Comparison of ENCODE assay signal across 21 cellular contexts in genomic region chr7:111919164-111919563, GRCh38.
"Had no signal": no experiment of that assay in that cellular context is flagged by ENCODE, and none has a peak within 500 bp of the region (broad histone marks: within the 10 kb centered on the region; RNA-seq: fewer than 3 reads in every experiment).

No MANE protein-coding gene starts in this region.

- H2AFZ ChIP-seq: neural progenitor cell had no signal

- H3K27ac Mint-ChIP-seq: memory B cell; mesothelial cell of epicardium; naive B cell; natural killer cell treated with Interleukin-12 subunit alpha and Interleukin-12 subunit beta and Interleukin-15 and Interleukin-18, amount 100 ng/mL, for 72 hours; neural progenitor cell; stimulated activated naive B cell treated with anti-CD40 and anti-IgM and Interleukin-4, amounts not matched to agents 10 μg/mL and 1 μg/mL and 100 μg/mL, for 72 hours; stimulated activated naive CD8-positive, alpha-beta T cell treated with anti-CD3 and anti-CD28 coated beads, Interleukin-15, Interleukin-2, amounts not matched to agents 100 ng/mL and 50 ng/mL, for 24 hours had no signal

- H3K27me3 ChIP-seq: dorsolateral prefrontal cortex, neural progenitor cell, tibial nerve, upper lobe of left lung, uterus had no signal

- H3K4me3 ChIP-seq: lower lobe of right lung, mucosa of descending colon, neural progenitor cell, psoas muscle, skin epidermis, thoracic aorta, tibial nerve, upper lobe of left lung, uterus had no signal

- H3K27ac ChIP-seq: dorsolateral prefrontal cortex, lower lobe of right lung, neural progenitor cell, psoas muscle, skin epidermis, thoracic aorta, tibial nerve, uterus had no signal

- H3K4me1 ChIP-seq: lower lobe of right lung, neural progenitor cell, psoas muscle, tibial nerve, upper lobe of left lung, uterus had no signal

- H3K36me3 ChIP-seq: thoracic aorta, uterus had no signal

- DNase-seq: dorsolateral prefrontal cortex; effector CD4-positive, alpha-beta T cell; left ventricle myocardium superior; lower lobe of right lung; mucosa of descending colon; naive B cell; psoas muscle; right cardiac atrium; stimulated activated CD4-positive, alpha-beta T cell treated with anti-CD3 and anti-CD28 coated beads, Interleukin-15, amount 100 ng/mL, for 24 hours; stimulated activated CD4-positive, alpha-beta T cell treated with anti-CD3 and anti-CD28 coated beads, Interleukin-2, amount 100 ng/mL, for 48 hours; stimulated activated naive B cell treated with anti-CD40 and anti-IgM and Interleukin-4, amounts not matched to agents 10 μg/mL and 1 μg/mL and 100 μg/mL, for 72 hours; upper lobe of left lung; uterus had no signal

- H3K9me3 ChIP-seq: lower lobe of right lung, mucosa of descending colon, psoas muscle, thoracic aorta, tibial nerve, upper lobe of left lung, uterus had no signal

- H3K9ac ChIP-seq: neural progenitor cell had no signal

- H3K4me2 ChIP-seq: neural progenitor cell had no signal

- H3K4me3 Mint-ChIP-seq: memory B cell; mesothelial cell of epicardium; naive B cell; natural killer cell treated with Interleukin-12 subunit alpha and Interleukin-12 subunit beta and Interleukin-15 and Interleukin-18, amount 100 ng/mL, for 72 hours; neural progenitor cell; stimulated activated naive B cell treated with anti-CD40 and anti-IgM and Interleukin-4, amounts not matched to agents 10 μg/mL and 1 μg/mL and 100 μg/mL, for 72 hours; stimulated activated naive CD8-positive, alpha-beta T cell treated with anti-CD3 and anti-CD28 coated beads, Interleukin-15, Interleukin-2, amounts not matched to agents 100 ng/mL and 50 ng/mL, for 24 hours had no signal

- H3K36me3 Mint-ChIP-seq: memory B cell; naive B cell; natural killer cell treated with Interleukin-12 subunit alpha and Interleukin-12 subunit beta and Interleukin-15 and Interleukin-18, amount 100 ng/mL, for 72 hours; stimulated activated naive B cell treated with anti-CD40 and anti-IgM and Interleukin-4, amounts not matched to agents 10 μg/mL and 1 μg/mL and 100 μg/mL, for 72 hours had no signal

- H3K4me1 Mint-ChIP-seq: memory B cell; mesothelial cell of epicardium; naive B cell; neural progenitor cell; stimulated activated naive B cell treated with anti-CD40 and anti-IgM and Interleukin-4, amounts not matched to agents 10 μg/mL and 1 μg/mL and 100 μg/mL, for 72 hours had no signal

- H3K9me3 Mint-ChIP-seq: memory B cell; stimulated activated naive B cell treated with anti-CD40 and anti-IgM and Interleukin-4, amounts not matched to agents 10 μg/mL and 1 μg/mL and 100 μg/mL, for 72 hours; stimulated activated naive CD8-positive, alpha-beta T cell treated with anti-CD3 and anti-CD28 coated beads, Interleukin-15, Interleukin-2, amounts not matched to agents 100 ng/mL and 50 ng/mL, for 24 hours had no signal
